Comparison of ENCODE assay signal across 9 cellular contexts in the genomic region with DNA sequence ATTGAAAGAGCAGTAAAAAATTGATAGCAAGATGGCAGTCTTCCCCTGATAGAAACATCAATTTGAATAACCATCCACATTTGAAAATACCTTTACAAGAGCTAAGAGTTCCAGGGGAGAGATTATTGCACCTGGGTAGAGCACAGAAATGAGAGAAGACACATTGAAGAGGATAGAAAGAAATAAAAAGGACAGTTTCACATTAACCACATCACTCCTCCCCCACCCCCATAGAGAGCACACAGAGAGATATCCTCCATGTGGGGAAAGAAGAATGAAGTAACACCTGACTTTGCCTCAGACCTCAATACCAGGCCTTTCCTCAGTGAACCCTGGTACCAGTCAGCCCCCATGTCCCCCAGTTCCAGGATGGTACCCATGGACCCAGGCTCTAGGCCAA.
"Had no signal": no experiment of that assay in that cellular context is flagged by ENCODE, and none has a peak within 500 bp of the region (broad histone marks: within the 10 kb centered on the region; RNA-seq: fewer than 3 reads in every experiment).

No MANE protein-coding gene starts in this region.

- H3K9ac ChIP-seq: GM23248 had no signal

- H3K4me3 ChIP-seq: GM23248, K562 had no signal

- H2AFZ ChIP-seq: GM23248 had no signal

- ATAC-seq: K562 had no signal

- FAIRE-seq: H1, H54, K562 had no signal

- DNase-seq: GM23248, H9, HCEC 1CT, IMR-90, KG1 had no signal

- H3K27ac ChIP-seq: GM23248, HL-60 had no signal
